ENCODE assay signal across 24 cellular contexts in the genomic region with DNA sequence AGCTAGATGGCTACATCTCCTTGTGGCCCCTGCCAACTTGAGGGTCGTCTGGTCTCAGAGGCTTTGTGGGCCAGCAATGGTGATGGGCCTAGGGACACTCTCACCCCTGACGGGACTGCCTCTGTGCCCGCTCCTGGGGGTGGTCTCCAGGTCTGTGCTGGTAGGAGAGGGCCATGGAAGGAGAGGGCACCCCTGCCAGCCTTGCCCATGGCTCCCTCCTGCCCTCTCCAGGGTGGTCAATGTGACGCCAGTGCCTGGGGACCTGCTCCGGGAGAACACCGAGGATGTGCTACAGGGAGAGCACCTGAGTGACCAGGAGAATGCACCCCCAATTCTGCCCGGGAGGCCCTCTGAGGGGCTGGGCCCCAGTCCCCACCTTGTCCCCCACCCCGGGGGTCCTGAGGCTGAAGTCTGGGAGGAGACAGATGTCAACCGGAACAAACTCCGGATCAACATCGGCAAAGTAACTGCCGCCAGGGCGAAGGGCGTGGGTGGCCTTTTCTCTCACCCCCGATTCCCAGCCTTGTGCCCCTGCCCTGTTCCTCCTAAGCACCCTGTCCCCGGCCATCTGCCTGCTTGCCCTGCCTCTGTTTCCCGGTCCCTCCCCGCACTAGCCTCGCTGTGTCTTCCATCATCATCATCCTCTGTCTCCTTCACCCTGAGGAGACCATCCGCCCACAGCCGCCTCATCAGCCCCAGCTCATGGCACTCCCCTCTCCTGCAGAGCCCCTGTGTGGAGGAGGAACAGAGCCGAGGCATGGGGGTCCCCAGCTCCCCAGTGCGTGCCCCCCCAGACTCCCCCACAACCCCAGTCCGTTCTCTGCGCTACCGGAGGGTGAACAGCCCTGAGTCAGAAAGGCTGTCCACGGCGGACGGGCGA. TPM values are rescaled to one million over a fixed set of nuclear protein-coding genes. Genes with fewer than 3 reads are reported as not detected.
"Had no signal": no experiment of that assay in that cellular context is flagged by ENCODE, and none has a peak within 500 bp of the region (broad histone marks: within the 10 kb centered on the region; RNA-seq: fewer than 3 reads in every experiment).

No MANE protein-coding gene starts in this region.

- H3K27me3 ChIP-seq: colonic mucosa, ovary, testis, upper lobe of right lung, vagina had no signal

- H3K36me3 ChIP-seq: colonic mucosa, heart left ventricle, ovary, tibial nerve, upper lobe of right lung, vagina had no signal

- H3K9me3 ChIP-seq: colonic mucosa, heart left ventricle, ovary, testis, tibial nerve, upper lobe of right lung, vagina had no signal

- H3K9me3 Mint-ChIP-seq: naive thymus-derived CD4-positive, alpha-beta T cell; stimulated activated naive CD8-positive, alpha-beta T cell treated with anti-CD3 and anti-CD28 coated beads, Interleukin-15, Interleukin-2, amounts not matched to agents 100 ng/mL and 50 ng/mL, for 24 hours had no signal

- H3K27ac Mint-ChIP-seq: naive thymus-derived CD4-positive, alpha-beta T cell; stimulated activated naive CD8-positive, alpha-beta T cell treated with anti-CD3 and anti-CD28 coated beads, Interleukin-15, Interleukin-2, amounts not matched to agents 100 ng/mL and 50 ng/mL, for 24 hours had no signal

- ATAC-seq: heart left ventricle; naive thymus-derived CD4-positive, alpha-beta T cell; right cardiac atrium; upper lobe of right lung had no signal

- FAIRE-seq: small intestine had no signal

- H3K4me3 ChIP-seq: colonic mucosa, heart left ventricle, ovary, testis, tibial nerve, upper lobe of right lung, vagina had no signal

- DNase-seq: colonic mucosa; dermis blood vessel endothelial cell; effector CD4-positive, alpha-beta T cell; foreskin melanocyte; hippocampal formation; kidney glomerular epithelial cell; mammary epithelial cell; naive thymus-derived CD4-positive, alpha-beta T cell; ovary; small intestine; stimulated activated CD4-positive, alpha-beta T cell treated with anti-CD3 and anti-CD28 coated beads, Interleukin-2, amount 100 ng/mL, for 48 hours; testis; upper lobe of right lung had no signal

- H3K4me1 ChIP-seq: colonic mucosa, testis, tibial nerve, upper lobe of right lung, vagina had no signal

- H3K36me3 Mint-ChIP-seq: naive thymus-derived CD4-positive, alpha-beta T cell had no signal

- H3K4me3 Mint-ChIP-seq: naive thymus-derived CD4-positive, alpha-beta T cell; stimulated activated naive CD8-positive, alpha-beta T cell treated with anti-CD3 and anti-CD28 coated beads, Interleukin-15, Interleukin-2, amounts not matched to agents 100 ng/mL and 50 ng/mL, for 24 hours had no signal

- H3K27ac ChIP-seq: colonic mucosa, heart left ventricle, ovary, testis, tibial nerve, upper lobe of right lung, vagina had no signal

RNA-seq across cellular contexts. Expression of gene TTBK1, which starts 15.8 kb away (rescaled TPM):
- total RNA-seq: dermis blood vessel endothelial cell, tibial nerve, vagina had no signal
- polyA plus RNA-seq: mammary epithelial cell; naive thymus-derived CD4-positive, alpha-beta T cell had no signal

RNA-seq across cellular contexts. Expression of gene SLC22A7, which starts 39.0 kb away (rescaled TPM):
- total RNA-seq: colonic mucosa; dermis blood vessel endothelial cell; glomerular endothelial cell; lower leg skin; mammary epithelial cell; mesenteric fat pad; mononuclear cell; naive thymus-derived CD4-positive, alpha-beta T cell; posterior vena cava; right cardiac atrium; testis; tibial nerve; upper lobe of right lung; vagina had no signal
- polyA plus RNA-seq: esophagus; mammary epithelial cell; naive thymus-derived CD4-positive, alpha-beta T cell; ovary; right cardiac atrium had no signal

RNA-seq across cellular contexts. Expression of gene CRIP3, which starts 49.6 kb away (rescaled TPM):
- total RNA-seq: glomerular endothelial cell, vagina had no signal
- polyA plus RNA-seq: naive thymus-derived CD4-positive, alpha-beta T cell had no signal
